1 cellular context compared by ENCODE assay signal in the genomic region with DNA sequence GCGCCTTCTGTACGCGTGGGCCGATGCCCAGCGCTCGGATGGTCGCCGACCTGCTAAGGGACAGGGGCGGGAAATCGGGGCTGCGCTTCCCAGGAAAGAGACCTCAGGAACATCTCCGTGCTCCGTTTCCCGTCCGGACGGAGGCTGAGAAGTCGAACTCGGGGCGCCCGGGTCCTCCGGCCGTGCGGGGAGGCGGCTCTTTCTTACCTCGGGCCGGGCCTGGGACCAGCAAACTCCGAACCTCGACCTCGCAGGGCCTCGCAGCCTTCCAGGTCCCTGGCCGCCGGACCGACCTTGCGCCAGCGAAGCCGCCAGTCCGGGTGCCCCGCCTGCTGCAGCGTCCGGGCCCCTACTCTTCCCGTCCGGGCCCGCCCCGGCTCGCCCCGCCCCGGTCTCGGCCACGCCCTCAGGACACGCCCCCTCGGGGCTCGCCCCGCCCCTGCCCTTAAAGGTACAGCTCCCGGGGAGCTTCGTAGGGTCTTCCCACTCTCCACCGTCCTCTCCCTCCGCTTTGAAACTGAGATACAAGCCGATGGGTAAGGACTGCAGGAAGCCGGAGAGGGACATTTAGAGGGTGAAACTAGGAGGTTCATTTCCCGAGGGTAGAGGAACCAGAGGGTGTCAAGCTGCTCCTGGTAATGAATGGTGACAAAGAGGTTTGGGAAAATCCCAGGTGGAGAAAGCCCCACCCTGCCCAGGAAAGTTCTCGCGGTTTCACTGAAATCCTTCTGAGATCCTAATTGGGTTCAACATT.
TF ChIP-seq lines count a peak whose summit lies in the region.

A gene (minus strand): TSS at position 324 of the 754 bp plus-strand sequence. CDS start 2,231 bp downstream, outside the sequence.

TF ChIP-seq in K562, 482 proteins besides CTCF, POLR2A, EP300 and RAD21 (continued from another document):
- TF ChIP-seq, protein P1, sequence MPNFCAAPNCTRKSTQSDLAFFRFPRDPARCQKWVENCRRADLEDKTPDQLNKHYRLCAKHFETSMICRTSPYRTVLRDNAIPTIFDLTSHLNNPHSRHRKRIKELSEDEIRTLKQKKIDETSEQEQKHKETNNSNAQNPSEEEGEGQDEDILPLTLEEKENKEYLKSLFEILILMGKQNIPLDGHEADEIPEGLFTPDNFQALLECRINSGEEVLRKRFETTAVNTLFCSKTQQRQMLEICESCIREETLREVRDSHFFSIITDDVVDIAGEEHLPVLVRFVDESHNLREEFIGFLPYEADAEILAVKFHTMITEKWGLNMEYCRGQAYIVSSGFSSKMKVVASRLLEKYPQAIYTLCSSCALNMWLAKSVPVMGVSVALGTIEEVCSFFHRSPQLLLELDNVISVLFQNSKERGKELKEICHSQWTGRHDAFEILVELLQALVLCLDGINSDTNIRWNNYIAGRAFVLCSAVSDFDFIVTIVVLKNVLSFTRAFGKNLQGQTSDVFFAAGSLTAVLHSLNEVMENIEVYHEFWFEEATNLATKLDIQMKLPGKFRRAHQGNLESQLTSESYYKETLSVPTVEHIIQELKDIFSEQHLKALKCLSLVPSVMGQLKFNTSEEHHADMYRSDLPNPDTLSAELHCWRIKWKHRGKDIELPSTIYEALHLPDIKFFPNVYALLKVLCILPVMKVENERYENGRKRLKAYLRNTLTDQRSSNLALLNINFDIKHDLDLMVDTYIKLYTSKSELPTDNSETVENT (CRISPR knock-in tag; IDR thresholded peaks at IDR 0.05), result peak; percentile 65; the same call in 1 of the 2 replicates
- TF ChIP-seq, protein P2, sequence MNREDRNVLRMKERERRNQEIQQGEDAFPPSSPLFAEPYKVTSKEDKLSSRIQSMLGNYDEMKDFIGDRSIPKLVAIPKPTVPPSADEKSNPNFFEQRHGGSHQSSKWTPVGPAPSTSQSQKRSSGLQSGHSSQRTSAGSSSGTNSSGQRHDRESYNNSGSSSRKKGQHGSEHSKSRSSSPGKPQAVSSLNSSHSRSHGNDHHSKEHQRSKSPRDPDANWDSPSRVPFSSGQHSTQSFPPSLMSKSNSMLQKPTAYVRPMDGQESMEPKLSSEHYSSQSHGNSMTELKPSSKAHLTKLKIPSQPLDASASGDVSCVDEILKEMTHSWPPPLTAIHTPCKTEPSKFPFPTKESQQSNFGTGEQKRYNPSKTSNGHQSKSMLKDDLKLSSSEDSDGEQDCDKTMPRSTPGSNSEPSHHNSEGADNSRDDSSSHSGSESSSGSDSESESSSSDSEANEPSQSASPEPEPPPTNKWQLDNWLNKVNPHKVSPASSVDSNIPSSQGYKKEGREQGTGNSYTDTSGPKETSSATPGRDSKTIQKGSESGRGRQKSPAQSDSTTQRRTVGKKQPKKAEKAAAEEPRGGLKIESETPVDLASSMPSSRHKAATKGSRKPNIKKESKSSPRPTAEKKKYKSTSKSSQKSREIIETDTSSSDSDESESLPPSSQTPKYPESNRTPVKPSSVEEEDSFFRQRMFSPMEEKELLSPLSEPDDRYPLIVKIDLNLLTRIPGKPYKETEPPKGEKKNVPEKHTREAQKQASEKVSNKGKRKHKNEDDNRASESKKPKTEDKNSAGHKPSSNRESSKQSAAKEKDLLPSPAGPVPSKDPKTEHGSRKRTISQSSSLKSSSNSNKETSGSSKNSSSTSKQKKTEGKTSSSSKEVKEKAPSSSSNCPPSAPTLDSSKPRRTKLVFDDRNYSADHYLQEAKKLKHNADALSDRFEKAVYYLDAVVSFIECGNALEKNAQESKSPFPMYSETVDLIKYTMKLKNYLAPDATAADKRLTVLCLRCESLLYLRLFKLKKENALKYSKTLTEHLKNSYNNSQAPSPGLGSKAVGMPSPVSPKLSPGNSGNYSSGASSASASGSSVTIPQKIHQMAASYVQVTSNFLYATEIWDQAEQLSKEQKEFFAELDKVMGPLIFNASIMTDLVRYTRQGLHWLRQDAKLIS (CRISPR knock-in tag; IDR thresholded peaks at IDR 0.05), result 0 out of 2 replicates have a peak, but pooled peaks have one; percentile 10
- TF ChIP-seq SUPT5H (IDR thresholded peaks at IDR 0.05) (peak; percentile 83), POLR2H (tag; IDR thresholded peaks at IDR 0.05; ENCODE audit: low read depth) (peak; percentile 65), TARDBP (IDR thresholded peaks at IDR 0.05) (0 out of 2 replicates have a peak, but pooled peaks have one; percentile 61), FOSL1 (tag; conservative IDR thresholded peaks at IDR 0.05) (0 out of 2 replicates have a peak, but pooled peaks have one; percentile 14)
